ENCODE assay signal across 8 cellular contexts in the genomic region with DNA sequence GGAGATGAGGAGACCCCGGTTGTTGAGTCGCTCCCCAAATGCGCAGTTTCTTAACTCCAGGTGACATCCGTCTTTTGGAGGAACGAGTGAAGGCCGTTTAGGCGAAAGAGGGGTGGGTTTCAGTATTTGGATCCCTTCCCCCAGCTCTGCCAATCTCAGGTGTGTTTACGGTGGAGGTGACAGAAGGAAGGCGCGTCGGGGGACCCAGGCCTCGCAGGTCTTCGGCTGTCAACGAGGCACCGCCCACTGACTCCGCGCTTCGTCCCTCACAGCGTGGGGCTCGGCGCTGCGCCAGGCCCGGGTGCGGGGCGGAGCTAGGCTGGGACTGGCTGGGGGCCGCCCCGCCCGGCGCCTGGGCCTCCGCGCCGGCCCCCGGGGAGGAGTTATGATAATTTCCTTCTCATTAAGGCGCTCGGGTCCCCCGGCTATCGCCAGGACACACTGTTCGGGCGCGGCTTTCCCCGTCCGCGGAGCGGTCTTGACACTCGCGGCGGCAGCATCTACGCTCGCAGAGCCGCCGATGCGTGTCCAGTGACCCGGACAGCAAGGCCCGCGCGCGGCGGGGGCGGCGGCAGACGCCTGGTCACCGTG. TPM values are rescaled to one million over a fixed set of nuclear protein-coding genes. Genes with fewer than 3 reads are reported as not detected.
A peak's percentile ranks its signal among the peaks of the same experiment; 100 is the strongest.
DNase-seq lines count a peak whose midpoint lies in the region; TF ChIP-seq lines count a peak whose summit lies in the region.

TSS of gene TFAP2C (plus strand) at position 434 of the 591 bp plus-strand sequence. CDS start 239 bp downstream, outside the sequence.

- no peaks in the 10 kb centered on the region for H3K9me3 Mint-ChIP-seq in mesothelial cell of epicardium

- TF ChIP-seq EP300 in tibial nerve (IDR thresholded peaks at IDR 0.05), result no peak

- H3K27me3 ChIP-seq in SJSA1 (replicated peaks) (peaks cover 75% of the 10 kb centered on the region), tibial nerve (peaks cover 2 to 99% of the 10 kb centered on the region in 2 donors)
- H3K27me3 ChIP-seq in effector memory CD4-positive, alpha-beta T cell (replicated peaks; ENCODE audit: control insufficient read depth, insufficient read depth, low read length, poor library complexity, severe bottlenecking), result peaks cover 12% of the 10 kb centered on the region

- WGBS in tibial nerve, 2 donors, result 0 to 3% methylated on average over 51 to 52 of the region's 62 CpGs

- TF ChIP-seq POLR2A in tibial nerve (IDR thresholded peaks at IDR 0.05), result no peak

- H3K4me3 Mint-ChIP-seq in mesothelial cell of epicardium, result peak within 1 kb of the TSS; percentile 81

- 0 out of 2 replicates have a peak, but pooled peaks cover 2% of the 10 kb centered on the region for H3K9me3 ChIP-seq in SJSA1 (replicated peaks)
- H3K9me3 ChIP-seq in effector memory CD4-positive, alpha-beta T cell (ENCODE audit: control insufficient read depth, low read length), result no peaks in the 10 kb centered on the region
- no peaks in the 10 kb centered on the region for H3K9me3 ChIP-seq in tibial nerve

- peaks cover 41% of the 10 kb centered on the region for H3K4me1 Mint-ChIP-seq in mesothelial cell of epicardium

- TF ChIP-seq CTCF in GM20000 (IDR thresholded peaks at IDR 0.05; ENCODE audit: extremely low read depth, missing control alignments) (no peak), mesothelial cell of epicardium (IDR thresholded peaks at IDR 0.05; ENCODE audit: unreplicated experiment) (no peak), tibial nerve (IDR thresholded peaks at IDR 0.05) (no peak)

- peaks cover 87% of the 10 kb centered on the region for H3K27me3 Mint-ChIP-seq in mesothelial cell of epicardium (ENCODE audit: low read depth)

- DNase-seq in AG08395 (ENCODE audit: low spot score) (peak; percentile 95), GM20000 (ENCODE audit: low spot score) (peak; percentile 65), SJSA1 (ENCODE audit: low read depth in 1 of 2, low spot score in 2 of 2) (peak; percentile 24 to 56), mesothelial cell of epicardium (ENCODE audit: low spot score in 2 of 2, unreplicated experiment in 2 of 2) (peak; percentile 72 to 86), tibial nerve (ENCODE audit: low spot score in 2 of 2) (peak in 1 of 2 donors; percentile 19), NCI-H446 (lab: John Stamatoyannopoulos, UW) (no peak), NCI-H2081 treated with DMSO at 0.1 percent for 48 hours (lab: John Stamatoyannopoulos, UW) (no peak)
- DNase-seq in effector memory CD4-positive, alpha-beta T cell, result no peak

- H3K27ac ChIP-seq in SJSA1 (no peak within 1 kb of the TSS), tibial nerve (no peak within 1 kb of the TSS)
- no peak within 1 kb of the TSS for H3K27ac ChIP-seq in effector memory CD4-positive, alpha-beta T cell (ENCODE audit: insufficient read depth, low read length, poor library complexity, severe bottlenecking)

- no peaks in the 10 kb centered on the region for H3K36me3 ChIP-seq in SJSA1
- no peaks in the 10 kb centered on the region for H3K36me3 ChIP-seq in effector memory CD4-positive, alpha-beta T cell (ENCODE audit: control insufficient read depth, insufficient read depth, low read length)
- H3K36me3 ChIP-seq in tibial nerve, result no peaks in the 10 kb centered on the region

- H3K4me1 ChIP-seq in SJSA1 (replicated peaks) (peaks cover 33% of the 10 kb centered on the region), tibial nerve (peaks cover 0 to 65% (median 28%) of the 10 kb centered on the region in 4 donors)
- peaks cover 10% of the 10 kb centered on the region for H3K4me1 ChIP-seq in effector memory CD4-positive, alpha-beta T cell (ENCODE audit: control insufficient read depth, insufficient read depth, low read length, poor library complexity, severe bottlenecking)

- H3K36me3 Mint-ChIP-seq in mesothelial cell of epicardium, result peaks cover 13% of the 10 kb centered on the region

- H3K4me3 ChIP-seq in SJSA1 (peak within 1 kb of the TSS; percentile 46), tibial nerve (peak within 1 kb of the TSS; percentile 20 to 53 (median 38))
- H3K4me3 ChIP-seq in effector memory CD4-positive, alpha-beta T cell (ENCODE audit: insufficient read depth, low read depth, low read length, poor library complexity, severe bottlenecking), result peak within 1 kb of the TSS; percentile 17

- H3K27ac Mint-ChIP-seq in mesothelial cell of epicardium, result peak within 1 kb of the TSS; percentile 67

RNA-seq across cellular contexts. Expression of gene TFAP2C, which starts in this region (rescaled TPM):
- total RNA-seq in SJSA1 (2014; rRNA removed; shearing (Covaris generic)), result 0.92 and 1.1 TPM in 2 replicates
- 9.8 to 10.3 TPM (median 10.2 TPM) in 3 replicates for total RNA-seq in mesothelial cell of epicardium
- total RNA-seq in tibial nerve, result 1 to 10 TPM in 2 of 4 donors, under 1 TPM in 2; 0.20 to 2.1 (median 0.96) TPM

Comparison
In these comparisons a context has a peak if more than half of its experiments do, and no peak if none do; other contexts are left out.
1. DNase-seq: peak in AG08395 (single experiment), GM20000 (single experiment), SJSA1 (2 of 2) and mesothelial cell of epicardium (2 of 2); none in effector memory CD4-positive, alpha-beta T cell (0 of 3), NCI-H446 (0 of 2) and NCI-H2081 treated with DMSO at 0.1 percent for 48 hours (single experiment).
2. Peak in every context shown above with its lines, with median percentiles within 50 percentile points of each other: H3K4me3 ChIP-seq.